ENCODE assay signal across 1 cellular context in genomic region chr1:94871031-94871430, GRCh38.
TF ChIP-seq lines count a peak whose summit lies in the region.

No MANE protein-coding gene starts in this region.

TF ChIP-seq in SK-N-SH treated with all-trans-retinoic acid at 6 μM for 48 hours, 23 proteins besides CTCF, POLR2A, EP300 and RAD21 (continued from another document):
- TF ChIP-seq CREB5 (CRISPR knock-in tag; IDR thresholded peaks at IDR 0.05; ENCODE audit: low read depth) (no peak), CSRNP3 (CRISPR knock-in tag; IDR thresholded peaks at IDR 0.05) (no peak)
